ENCODE assay signal across 14 cellular contexts in the genomic region with DNA sequence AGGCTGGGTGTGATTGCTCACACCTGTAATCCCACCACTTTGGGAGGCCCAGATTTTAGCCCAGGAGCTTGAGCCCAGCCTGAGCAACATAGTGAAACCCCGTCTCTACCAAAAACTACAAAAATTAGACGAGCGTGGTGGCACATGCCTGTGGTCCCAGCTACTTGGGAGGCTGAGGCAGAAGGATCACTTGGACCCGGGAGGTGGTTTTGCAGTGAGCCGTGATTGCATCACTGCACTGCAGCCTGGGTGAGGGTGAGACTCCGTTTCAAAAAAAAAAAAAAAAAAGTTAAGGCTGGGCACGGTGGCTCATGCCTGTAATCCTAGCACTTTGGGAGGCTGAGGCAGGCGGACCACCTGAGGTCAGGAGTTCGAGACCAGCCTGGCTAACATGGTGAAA. TPM values are rescaled to one million over a fixed set of nuclear protein-coding genes. Genes with fewer than 3 reads are reported as not detected.
DNase-seq lines count a peak whose midpoint lies in the region; ATAC-seq, FAIRE-seq and TF ChIP-seq lines count a peak whose summit lies in the region.
"Not testable (repeated sequence)": the region's sequence is repeated elsewhere in the genome, so short reads cannot be mapped to it uniquely, and the experiment has no call there.
"Had no signal": no experiment of that assay in that cellular context is flagged by ENCODE, and none has a peak within 500 bp of the region (broad histone marks: within the 10 kb centered on the region; RNA-seq: fewer than 3 reads in every experiment).

No MANE protein-coding gene starts in this region.

- not testable (repeated sequence) for BruUV-seq in K562 (replicated peaks; lab: Mats Ljungman, UMichigan)

- in situ Hi-C loops in K562 (cut with MboI): not testable (repeated sequence)

- WGBS in K562 (ENCODE audit: insufficient coverage, low coverage, missing lambda C conversion rate): 63% methylated on average over 9 of the region's 9 CpGs
- 48% methylated on average over 9 of the region's 9 CpGs for WGBS in right lobe of liver (ENCODE audit: insufficient coverage, low coverage, low lambda C conversion rate, missing lambda C conversion rate)
- WGBS in spleen, 5 donors: 64 to 89% (median 81%) methylated on average over 8 to 9 of the region's 9 CpGs

- H3K9me3 Mint-ChIP-seq in CD14-positive monocyte: not testable (repeated sequence)

- not testable (repeated sequence) for H3K36me3 ChIP-seq in K562 (ENCODE audit: control insufficient read depth, insufficient read depth, low read length); kidney (ENCODE audit: control insufficient read depth in 1 of 2, insufficient read depth in 2 of 2, low read length in 2 of 2); right lobe of liver; lower lobe of right lung; neutrophil; spleen

- H3K27me3 ChIP-seq in K562 (ENCODE audit: control insufficient read depth in 2 of 2, insufficient read depth in 2 of 2, low read length in 2 of 2); right lobe of liver; lower lobe of right lung (ENCODE audit: low read depth); neutrophil; spleen (replicated peaks in 1 of 7): not testable (repeated sequence)

- H3K9me1 ChIP-seq in K562 (ENCODE audit: control insufficient read depth, insufficient read depth, low read length): not testable (repeated sequence)

- H3K27me3 Mint-ChIP-seq in CD14-positive monocyte (ENCODE audit: low read depth in 3 of 3): not testable (repeated sequence)

- not testable (repeated sequence) for FAIRE-seq in K562 (lab: Jason Lieb, UNC); kidney (lab: Jason Lieb, UNC)

- not testable (repeated sequence) for H3K4me3 ChIP-seq in NB4 (ENCODE audit: low read depth, low read length); K562; kidney (ENCODE audit: low read length in 2 of 2); right lobe of liver; lower lobe of right lung; spleen
- H3K4me3 ChIP-seq in neutrophil (ENCODE audit: low read depth in 1 of 2, low read length in 1 of 2): peak overlapping the region in 1 of 2 experiments; percentile 41

- ATAC-seq in K562, right lobe of liver, lower lobe of right lung: not testable (repeated sequence)

- POLR2A ChIA-PET in K562 (lab: Yijun Ruan, JAX): interaction anchor here (0.6 kb wide), 1 partner anchor 12 kb away, joined by 3 read pairs; no protein-coding TSS in a partner anchor

- TF ChIP-seq EP300 in K562 (IDR thresholded peaks at IDR 0.05; ENCODE audit: low read length): not testable (repeated sequence)

- not testable (repeated sequence) for H2AFZ ChIP-seq in K562 (ENCODE audit: low read depth, low read length)

- intact Hi-C loops in CD14-positive monocyte (cut with micrococcal nuclease); K562 (cut with micrococcal nuclease); kidney (cut with DNase I); right lobe of liver (cut with DNase I); lower lobe of right lung (cut with DNase I); spleen (cut with DNase I; ENCODE audit: low total_unique reads): not testable (repeated sequence)

- TF ChIP-seq CTCF in CD14-positive monocyte (IDR thresholded peaks at IDR 0.05); NB4 (IDR thresholded peaks at IDR 0.05; ENCODE audit: low read depth, low read length); K562 (IDR thresholded peaks at IDR 0.05 in 2 of 3, conservative IDR thresholded peaks at IDR 0.05 in 1 of 3; ENCODE audit: insufficient read depth in 2 of 3, low read depth in 1 of 3, low read length in 3 of 3); kidney (IDR thresholded peaks at IDR 0.05; ENCODE audit: borderline replicate concordance, extremely low read depth, insufficient read depth); right lobe of liver (IDR thresholded peaks at IDR 0.05); lower lobe of right lung (IDR thresholded peaks at IDR 0.05); neutrophil (IDR thresholded peaks at IDR 0.05); spleen (IDR thresholded peaks at IDR 0.05 in 8 of 11, conservative IDR thresholded peaks at IDR 0.05 in 3 of 11): not testable (repeated sequence)

- not testable (repeated sequence) for H3K4me2 ChIP-seq in K562 (ENCODE audit: insufficient read depth, low read length)

- H4K20me1 ChIP-seq in K562 (replicated peaks; ENCODE audit: control insufficient read depth, insufficient read depth, low read length): not testable (repeated sequence)

- TF ChIP-seq POLR2A in NB4 (IDR thresholded peaks at IDR 0.05; ENCODE audit: extremely low read depth, insufficient read length); K562 (conservative IDR thresholded peaks at IDR 0.05); right lobe of liver (IDR thresholded peaks at IDR 0.05); spleen (IDR thresholded peaks at IDR 0.05): not testable (repeated sequence)

- H3K27ac ChIP-seq in K562 (ENCODE audit: extremely low read depth, low read depth, low read length); kidney (ENCODE audit: low read depth in 2 of 2, low read length in 2 of 2); right lobe of liver; lower lobe of right lung: not testable (repeated sequence)
- peak overlapping the region; percentile 36 for H3K27ac ChIP-seq in neutrophil
- H3K27ac ChIP-seq in spleen: peak overlapping the region in 5 of 8 donors; percentile 43 to 84 (median 82)

- not testable (repeated sequence) for DNase-seq in CD14-positive monocyte (ENCODE audit: low spot score); K562 (ENCODE audit: extremely low read depth in 1 of 4, low spot score in 3 of 4)
- DNase-seq in NB4 (ENCODE audit: low read depth) (peak; percentile 54), kidney (peak; percentile 26), right lobe of liver (peak in 2 of 3 donors; percentile 21 to 35), lower lobe of right lung (peak; percentile 13), spleen (peak; percentile 60)

- H3K79me2 ChIP-seq in K562 (ENCODE audit: control insufficient read depth, insufficient read depth, low read length): peaks cover 25% of the 10 kb centered on the region

- peak overlapping the region; percentile 96 to 100 (median 98) for H3K27ac Mint-ChIP-seq in CD14-positive monocyte

- H3K4me3 Mint-ChIP-seq in CD14-positive monocyte: not testable (repeated sequence)

- peaks cover 64% of the 10 kb centered on the region for H3K4me1 Mint-ChIP-seq in CD14-positive monocyte

- H3K4me1 ChIP-seq in K562 (replicated peaks in 1 of 2; ENCODE audit: control insufficient read depth in 2 of 2, insufficient read depth in 2 of 2, low read length in 2 of 2) (peaks cover 19 to 42% of the 10 kb centered on the region in 2 experiments), kidney (ENCODE audit: control insufficient read depth in 1 of 2, insufficient read depth in 1 of 2, low read depth in 1 of 2, low read length in 2 of 2) (peaks cover 0 to 16% of the 10 kb centered on the region in 2 donors), lower lobe of right lung (peaks cover 45% of the 10 kb centered on the region), neutrophil (ENCODE audit: control insufficient read depth in 1 of 2, insufficient read depth in 1 of 2, low read depth in 1 of 2, low read length in 1 of 2) (peaks cover 41 to 45% of the 10 kb centered on the region in 2 experiments), spleen (peaks cover 12 to 66% (median 41%) of the 10 kb centered on the region in 6 donors)
- H3K4me1 ChIP-seq in right lobe of liver: not testable (repeated sequence)

- peaks cover 6 to 11% of the 10 kb centered on the region in 2 donors for H3K36me3 Mint-ChIP-seq in CD14-positive monocyte

- not testable (repeated sequence) for TF ChIP-seq RAD21 in K562 (CRISPR knock-in tag; conservative IDR thresholded peaks at IDR 0.05 in 1 of 2, IDR thresholded peaks at IDR 0.05 in 1 of 2)

- not testable (repeated sequence) for H3K9ac ChIP-seq in K562 (ENCODE audit: insufficient read depth in 1 of 2, low read depth in 2 of 2, low read length in 2 of 2); kidney (ENCODE audit: low read length in 2 of 2)

- CTCF ChIA-PET in K562 (lab: Yijun Ruan, JAX; ENCODE audit: low intra/inter-chr PET ratio): not testable (repeated sequence)

- H3K9me3 ChIP-seq in K562 (replicated peaks; ENCODE audit: control insufficient read depth, insufficient read depth, low read depth, low read length); kidney (ENCODE audit: control insufficient read depth in 1 of 2, low read length in 2 of 2); right lobe of liver; lower lobe of right lung; neutrophil; spleen: not testable (repeated sequence)

RNA-seq across cellular contexts. Expression of a gene that starts 2.6 kb away (rescaled TPM):
- polyA plus RNA-seq in CD14-positive monocyte (10 to 100 TPM; 26.2 to 40.1 TPM), K562 (2011; rRNA removed) (47.7 and 49.2 TPM in 2 replicates), K562 (2014; fragmentation: Illumina TruSeq; extraction: Trizol) (43.8 and 48.8 TPM in 2 replicates), K562 (2014; fragmentation: Nextera tagmentation; extraction: Ambion mirVana) (1 to 10 TPM; 2.5 to 3.0 TPM), K562 (2014; rRNA removed) (61.5 and 67.3 TPM in 2 replicates), kidney (ENCODE audit: insufficient read depth, low read depth, low replicate concordance) (18.8 TPM), spleen (10 to 100 TPM in 1 of 3 donors, 1 to 10 TPM in 2; 8.1 to 11.2 (median 9.2) TPM)
- total RNA-seq in K562 (2011; cell fraction: chromatin; rRNA removed; ENCODE audit: low replicate concordance): 126 and 292 TPM in 2 replicates
- total RNA-seq in K562 (2011; cell fraction: nucleolus; rRNA removed): 220 and 224 TPM in 2 replicates
- 142 and 163 TPM in 2 replicates for total RNA-seq in K562 (2011; cell fraction: nucleoplasm; rRNA removed)
- total RNA-seq in K562 (2014; rRNA removed) (82.1 and 123 TPM in 2 replicates), K562 (2014; rRNA removed; fragmentation: Illumina TruSeq; extraction: Trizol) (40.0 and 42.0 TPM in 2 replicates), K562 (2015; rRNA removed; fragmentation: Illumina TruSeq; extraction: Trizol) (54.1 and 60.6 TPM in 2 replicates), K562 (2021) (70.3 and 70.8 TPM in 2 replicates), kidney (33.6 TPM), right lobe of liver (10 to 100 TPM; 12.3 to 31.1 (median 16.6) TPM), lower lobe of right lung (27.9 TPM), spleen (10 to 100 TPM; 20.5 to 31.2 (median 29.3) TPM)
- polyA plus RNA-seq in K562 (2011; cell fraction: cytosol; rRNA removed): 48.9 and 107 TPM in 2 replicates
- polyA plus RNA-seq in K562 (2011; cell fraction: nucleus; rRNA removed): 45.7 and 87.5 TPM in 2 replicates
- 51.9 and 71.5 TPM in 2 replicates for polyA plus RNA-seq in K562 (2012)
- polyA minus RNA-seq in K562 (2011; rRNA and poly(A)+ RNA removed): 57.4 and 92.0 TPM in 2 replicates
- polyA minus RNA-seq in K562 (2011; cell fraction: cytosol; rRNA and poly(A)+ RNA removed): 81.1 and 112 TPM in 2 replicates
- polyA minus RNA-seq in K562 (2011; cell fraction: nucleus; rRNA and poly(A)+ RNA removed): 51.6 and 57.1 TPM in 2 replicates

RNA-seq across cellular contexts. Expression of a gene that starts 23.5 kb away (rescaled TPM):
- polyA plus RNA-seq in CD14-positive monocyte (10 to 100 TPM; 68.7 to 73.8 TPM), K562 (2011; rRNA removed) (45.3 and 53.1 TPM in 2 replicates), K562 (2014; fragmentation: Illumina TruSeq; extraction: Trizol) (67.8 and 73.2 TPM in 2 replicates), K562 (2014; fragmentation: Nextera tagmentation; extraction: Ambion mirVana) (10 to 100 TPM in 1 of 2 experiments, 1 to 10 TPM in 1; 10.0 to 13.4 TPM), K562 (2014; rRNA removed) (54.4 and 70.6 TPM in 2 replicates), kidney (ENCODE audit: insufficient read depth, low read depth, low replicate concordance) (67.3 TPM), spleen (10 to 100 TPM; 40.1 to 64.3 (median 43.2) TPM)
- total RNA-seq in K562 (2011; cell fraction: chromatin; rRNA removed; ENCODE audit: low replicate concordance): 35.3 and 79.3 TPM in 2 replicates
- total RNA-seq in K562 (2011; cell fraction: nucleolus; rRNA removed): 50.1 and 62.0 TPM in 2 replicates
- total RNA-seq in K562 (2011; cell fraction: nucleoplasm; rRNA removed): 53.5 and 56.9 TPM in 2 replicates
- total RNA-seq in K562 (2014; rRNA removed) (26.1 and 27.8 TPM in 2 replicates), K562 (2014; rRNA removed; fragmentation: Illumina TruSeq; extraction: Trizol) (21.4 and 23.0 TPM in 2 replicates), K562 (2015; rRNA removed; fragmentation: Illumina TruSeq; extraction: Trizol) (30.2 and 32.9 TPM in 2 replicates), K562 (2021) (57.5 and 59.2 TPM in 2 replicates), kidney (55.4 TPM), right lobe of liver (10 to 100 TPM; 19.3 to 45.6 (median 21.3) TPM), lower lobe of right lung (52.8 TPM), spleen (10 to 100 TPM; 43.6 to 79.2 (median 66.5) TPM)
- 44.7 and 90.9 TPM in 2 replicates for polyA plus RNA-seq in K562 (2011; cell fraction: cytosol; rRNA removed)
- 28.1 and 45.3 TPM in 2 replicates for polyA plus RNA-seq in K562 (2011; cell fraction: nucleus; rRNA removed)
- 66.1 and 72.9 TPM in 2 replicates for polyA plus RNA-seq in K562 (2012)
- polyA minus RNA-seq in K562 (2011; rRNA and poly(A)+ RNA removed): 23.5 and 40.3 TPM in 2 replicates
- polyA minus RNA-seq in K562 (2011; cell fraction: cytosol; rRNA and poly(A)+ RNA removed): 27.4 and 33.3 TPM in 2 replicates
- polyA minus RNA-seq in K562 (2011; cell fraction: nucleus; rRNA and poly(A)+ RNA removed): 13.7 and 15.9 TPM in 2 replicates

RNA-seq across cellular contexts. Expression of a gene that starts 43.3 kb away (rescaled TPM):
- polyA plus RNA-seq in CD14-positive monocyte (under 1 TPM in 1 of 2 donors, not detected in 1; 0.15 TPM), K562 (2011; rRNA removed) (0.59 and 3.4 TPM in 2 replicates), K562 (2014; fragmentation: Illumina TruSeq; extraction: Trizol) (2.7 and 4.4 TPM in 2 replicates), K562 (2014; fragmentation: Nextera tagmentation; extraction: Ambion mirVana) (under 1 TPM; 0.11 to 0.17 TPM), K562 (2014; rRNA removed) (11.1 and 18.4 TPM in 2 replicates), kidney (ENCODE audit: insufficient read depth, low read depth, low replicate concordance) (27.9 TPM), spleen (under 1 TPM; 0.09 to 0.20 (median 0.13) TPM)
- 12.6 and 32.2 TPM in 2 replicates for total RNA-seq in K562 (2011; cell fraction: chromatin; rRNA removed; ENCODE audit: low replicate concordance)
- 12.8 and 16.5 TPM in 2 replicates for total RNA-seq in K562 (2011; cell fraction: nucleolus; rRNA removed)
- total RNA-seq in K562 (2011; cell fraction: nucleoplasm; rRNA removed): 14.2 and 15.9 TPM in 2 replicates
- total RNA-seq in K562 (2014; rRNA removed) (6.0 and 8.9 TPM in 2 replicates), K562 (2014; rRNA removed; fragmentation: Illumina TruSeq; extraction: Trizol) (0.61 and 0.91 TPM in 2 replicates), K562 (2015; rRNA removed; fragmentation: Illumina TruSeq; extraction: Trizol) (1.4 and 1.7 TPM in 2 replicates), K562 (2021) (10.2 and 11.8 TPM in 2 replicates), kidney (26.2 TPM), right lobe of liver (100 to 1,000 TPM in 5 of 6 experiments, 10 to 100 TPM in 1; 53.5 to 552 (median 225) TPM), lower lobe of right lung (10.7 TPM), spleen (under 1 TPM in 1 of 7 donors, not detected in 6; 0.23 TPM)
- 1.5 and 1.7 TPM in 2 replicates for polyA plus RNA-seq in K562 (2011; cell fraction: cytosol; rRNA removed)
- 22.7 and 25.6 TPM in 2 replicates for polyA plus RNA-seq in K562 (2011; cell fraction: nucleus; rRNA removed)
- polyA plus RNA-seq in K562 (2012): 5.1 and 47.6 TPM in 2 replicates
- polyA minus RNA-seq in K562 (2011; rRNA and poly(A)+ RNA removed): 0.39 and 0.69 TPM in 2 replicates
- polyA minus RNA-seq in K562 (2011; cell fraction: cytosol; rRNA and poly(A)+ RNA removed): 1.3 and 2.9 TPM in 2 replicates
- 6.7 and 13.7 TPM in 2 replicates for polyA minus RNA-seq in K562 (2011; cell fraction: nucleus; rRNA and poly(A)+ RNA removed)
- total RNA-seq: CD4-positive, alpha-beta memory T cell; CD4-positive, CD25-positive, alpha-beta regulatory T cell; CD8-positive, alpha-beta memory T cell; G401 had no signal
- polyA plus RNA-seq: AG04450; CD4-positive, alpha-beta memory T cell; CD4-positive, CD25-positive, alpha-beta regulatory T cell; CD8-positive, alpha-beta memory T cell; GM12878 had no signal

RNA-seq across cellular contexts. Expression of a gene that starts 58.9 kb away (rescaled TPM):
- polyA plus RNA-seq in CD14-positive monocyte (1 to 10 TPM; 2.5 to 5.0 TPM), K562 (2011; rRNA removed) (28.8 and 50.9 TPM in 2 replicates), K562 (2014; fragmentation: Illumina TruSeq; extraction: Trizol) (94.3 and 110 TPM in 2 replicates), K562 (2014; fragmentation: Nextera tagmentation; extraction: Ambion mirVana) (10 to 100 TPM; 15.0 to 27.5 TPM), K562 (2014; rRNA removed) (56.3 and 68.4 TPM in 2 replicates), kidney (ENCODE audit: insufficient read depth, low read depth, low replicate concordance) (10.4 TPM), spleen (10 to 100 TPM in 2 of 3 donors, 1 to 10 TPM in 1; 9.2 to 22.3 (median 10.9) TPM)
- 64.1 and 159 TPM in 2 replicates for total RNA-seq in K562 (2011; cell fraction: chromatin; rRNA removed; ENCODE audit: low replicate concordance)
- 37.9 and 44.9 TPM in 2 replicates for total RNA-seq in K562 (2011; cell fraction: nucleolus; rRNA removed)
- 79.0 and 92.8 TPM in 2 replicates for total RNA-seq in K562 (2011; cell fraction: nucleoplasm; rRNA removed)
- total RNA-seq in K562 (2014; rRNA removed) (79.5 and 89.0 TPM in 2 replicates), K562 (2014; rRNA removed; fragmentation: Illumina TruSeq; extraction: Trizol) (129 and 136 TPM in 2 replicates), K562 (2015; rRNA removed; fragmentation: Illumina TruSeq; extraction: Trizol) (131 and 134 TPM in 2 replicates), K562 (2021) (100 and 107 TPM in 2 replicates), kidney (52.0 TPM), right lobe of liver (10 to 100 TPM; 19.3 to 26.2 (median 25.0) TPM), lower lobe of right lung (56.0 TPM), spleen (10 to 100 TPM; 47.9 to 61.4 (median 56.4) TPM)
- polyA plus RNA-seq in K562 (2011; cell fraction: cytosol; rRNA removed): 22.0 and 24.5 TPM in 2 replicates
- polyA plus RNA-seq in K562 (2011; cell fraction: nucleus; rRNA removed): 25.8 and 37.2 TPM in 2 replicates
- 63.5 and 70.7 TPM in 2 replicates for polyA plus RNA-seq in K562 (2012)
- polyA minus RNA-seq in K562 (2011; rRNA and poly(A)+ RNA removed): 81.7 and 114 TPM in 2 replicates
- 41.5 and 59.2 TPM in 2 replicates for polyA minus RNA-seq in K562 (2011; cell fraction: cytosol; rRNA and poly(A)+ RNA removed)
- 19.9 and 33.0 TPM in 2 replicates for polyA minus RNA-seq in K562 (2011; cell fraction: nucleus; rRNA and poly(A)+ RNA removed)
